ENCODE assay signal across 8 cellular contexts in genomic region chr1:172144445-172145060, GRCh38.
DNase-seq lines count a peak whose midpoint lies in the region; ATAC-seq and TF ChIP-seq lines count a peak whose summit lies in the region.

No MANE protein-coding gene starts in this region.

- no peaks in the 10 kb centered on the region for H3K27me3 ChIP-seq in parathyroid adenoma (ENCODE audit: control insufficient read depth, insufficient read depth, low read length)

- H3K27ac ChIP-seq in SK-N-MC, result peak overlapping the region; percentile 99
- H3K27ac ChIP-seq in parathyroid adenoma, result peak overlapping the region; percentile 67

- intact Hi-C loops in Right ventricle myocardium inferior (cut with DNase I), result loop anchor here (2.0 to 10.0 kb wide), 2 partner anchors 36 to 140 kb away; no protein-coding TSS in a partner anchor

- no peak for TF ChIP-seq CTCF in AG09309 (IDR thresholded peaks at IDR 0.05; ENCODE audit: control insufficient read depth, insufficient read depth, low read depth, low read length, missing control alignments)
- no peak for TF ChIP-seq CTCF in parathyroid adenoma (IDR thresholded peaks at IDR 0.05)
- no peak for TF ChIP-seq CTCF in GM20000 (IDR thresholded peaks at IDR 0.05; ENCODE audit: extremely low read depth, missing control alignments)

- H3K4me3 ChIP-seq in AG09309 (ENCODE audit: control insufficient read depth, low read depth, low read length) (peak overlapping the region; percentile 57), SK-N-MC (peak overlapping the region; percentile 89), parathyroid adenoma (ENCODE audit: low read depth, low read length) (peak overlapping the region; percentile 19)

- DNase-seq in AG09309 (ENCODE audit: low read depth), result peak; percentile 97
- peak; percentile 83 for DNase-seq in SK-N-MC (ENCODE audit: low read depth, low spot score)
- peak; percentile 78 for DNase-seq in Right ventricle myocardium inferior (ENCODE audit: missing footprints)
- DNase-seq in GM20000 (ENCODE audit: low spot score), result no peak
- DNase-seq in UCSD-AML1 (lab: John Stamatoyannopoulos, UW; ENCODE audit: unreplicated experiment), result no peak

- H3K36me3 ChIP-seq in SK-N-MC (ENCODE audit: insufficient read depth, low read length) (peaks cover 3% of the 10 kb centered on the region; the same call in 1 of the 2 replicates), parathyroid adenoma (ENCODE audit: control insufficient read depth, insufficient read depth, low read length) (no peaks in the 10 kb centered on the region)

- no peak overlapping the region for H3K4me2 ChIP-seq in parathyroid adenoma (ENCODE audit: low read length)

- H2AFZ ChIP-seq in parathyroid adenoma, result no peak overlapping the region

- peak overlapping the region; percentile 88 for H3K9ac ChIP-seq in SK-N-MC (ENCODE audit: insufficient read length)
- no peak overlapping the region for H3K9ac ChIP-seq in parathyroid adenoma

- H3K4me1 ChIP-seq in parathyroid adenoma, result no peaks in the 10 kb centered on the region

- H3K9me3 ChIP-seq in SK-N-MC (ENCODE audit: low read depth, low read length) (no peaks in the 10 kb centered on the region), parathyroid adenoma (ENCODE audit: control insufficient read depth, low read length) (no peaks in the 10 kb centered on the region)

- no peaks in the 10 kb centered on the region for H3K79me2 ChIP-seq in parathyroid adenoma

- ATAC-seq in Right ventricle myocardium inferior (peak; percentile 98), HG02870 (IDR thresholded peaks at IDR 0.05; ENCODE audit: unreplicated experiment) (no peak), GM19395 (IDR thresholded peaks at IDR 0.05; ENCODE audit: unreplicated experiment) (no peak)

Comparison
In these comparisons a context has a peak if more than half of its experiments do, and no peak if none do; other contexts are left out.
1. DNase-seq: peak in AG09309 (single experiment), SK-N-MC (single experiment) and Right ventricle myocardium inferior (single experiment); none in GM20000 (single experiment) and UCSD-AML1 (single experiment).
2. H3K4me3 ChIP-seq: peak in every context shown above with its lines; median percentile 89 in SK-N-MC; 57 in AG09309; 19 in parathyroid adenoma.